In the genomic region with DNA sequence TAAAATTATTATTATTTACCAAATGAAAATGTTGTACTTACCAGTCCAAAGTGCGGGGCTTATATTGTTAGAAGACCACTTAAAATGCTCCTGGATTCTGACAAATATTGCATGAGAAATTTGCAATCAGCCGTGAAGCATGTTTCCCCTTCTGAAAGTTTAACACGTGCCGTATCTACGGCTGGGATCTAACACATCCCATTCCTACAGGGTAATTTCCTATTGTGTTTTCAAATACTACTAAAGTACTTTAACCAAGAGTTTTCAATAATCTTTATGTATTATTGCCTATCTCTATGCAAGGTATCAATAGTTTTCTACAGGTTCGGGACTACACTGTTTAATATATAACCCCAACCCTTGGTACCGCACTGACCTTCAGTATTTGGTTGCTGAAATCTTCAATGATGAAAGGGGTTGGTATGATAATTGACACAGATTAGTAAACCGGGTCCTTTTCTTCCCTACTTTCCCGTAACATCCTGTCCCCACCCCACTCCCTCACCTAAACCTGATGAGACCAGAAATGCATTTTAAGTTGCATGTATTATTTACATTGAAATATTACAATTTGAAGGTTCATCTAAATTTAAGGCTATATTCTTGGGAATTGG, we compare ENCODE assay signal across 8 cellular contexts. TPM values are rescaled to one million over a fixed set of nuclear protein-coding genes. Genes with fewer than 3 reads are reported as not detected.
A peak's percentile ranks its signal among the peaks of the same experiment; 100 is the strongest.
DNase-seq lines count a peak whose midpoint lies in the region; ATAC-seq, FAIRE-seq and TF ChIP-seq lines count a peak whose summit lies in the region.

No MANE protein-coding gene starts in this region.

- POLR2A ChIA-PET in activated CD4-positive, alpha-beta memory T cell treated with anti-CD3 and anti-CD28 coated beads, Interleukin-2, amount 10 ng/mL, durations not matched to agents 7 days and 5 days (lab: Charles Lee), result interaction anchor here (2.4 kb wide), 1 partner anchor 391 kb away, joined by 9 read pairs; the partner anchor contains the start of genes HMGN5 and SH3BGRL

- H3K9me3 ChIP-seq in iPS-18a (ENCODE audit: control insufficient read depth, low read depth, low read length), result peaks cover 9% of the 10 kb centered on the region
- H3K9me3 ChIP-seq in stomach, result no peaks in the 10 kb centered on the region

- TF ChIP-seq EP300 in stomach (IDR thresholded peaks at IDR 0.05), result no peak

- DNase-seq in activated CD8-positive, alpha-beta memory T cell treated with anti-CD3 and anti-CD28 coated beads, Interleukin-2, amount 10 ng/mL, durations not matched to agents 7 days and 5 days, result no peak
- no peak for DNase-seq in activated CD8-positive, alpha-beta memory T cell treated with anti-CD3 and anti-CD28 coated beads, Interleukin-2, amount 50 U/mL, for 4 hours
- no peak for DNase-seq in activated CD4-positive, alpha-beta memory T cell treated with anti-CD3 and anti-CD28 coated beads, Interleukin-2, amount 10 ng/mL, durations not matched to agents 7 days and 5 days
- DNase-seq in stomach (no peak), COLO668 (lab: John Stamatoyannopoulos, UW; ENCODE audit: unreplicated experiment) (no peak), GM12891 (ENCODE audit: insufficient read length, low spot score) (no peak), superior temporal gyrus (ENCODE audit: extremely low spot score) (no peak)

- no peaks in the 10 kb centered on the region for H3K27me3 Mint-ChIP-seq in activated CD8-positive, alpha-beta memory T cell treated with anti-CD3 and anti-CD28 coated beads, Interleukin-2, amount 10 ng/mL, durations not matched to agents 7 days and 5 days
- H3K27me3 Mint-ChIP-seq in activated CD4-positive, alpha-beta memory T cell treated with anti-CD3 and anti-CD28 coated beads, Interleukin-2, amount 10 ng/mL, durations not matched to agents 7 days and 5 days, result peaks cover 2% of the 10 kb centered on the region

- no peaks in the 10 kb centered on the region for H3K36me3 ChIP-seq in iPS-18a (ENCODE audit: control insufficient read depth, low read depth, low read length)
- H3K36me3 ChIP-seq in stomach, result no peaks in the 10 kb centered on the region

- H3K4me1 Mint-ChIP-seq in activated CD8-positive, alpha-beta memory T cell treated with anti-CD3 and anti-CD28 coated beads, Interleukin-2, amount 10 ng/mL, durations not matched to agents 7 days and 5 days, result peaks cover 18% of the 10 kb centered on the region
- peaks cover 31% of the 10 kb centered on the region for H3K4me1 Mint-ChIP-seq in activated CD4-positive, alpha-beta memory T cell treated with anti-CD3 and anti-CD28 coated beads, Interleukin-2, amount 10 ng/mL, durations not matched to agents 7 days and 5 days

- no peak for ATAC-seq in activated CD8-positive, alpha-beta memory T cell treated with anti-CD3 and anti-CD28 coated beads, Interleukin-2, amount 10 ng/mL, durations not matched to agents 7 days and 5 days

- H3K36me3 Mint-ChIP-seq in activated CD8-positive, alpha-beta memory T cell treated with anti-CD3 and anti-CD28 coated beads, Interleukin-2, amount 10 ng/mL, durations not matched to agents 7 days and 5 days, result peaks cover 3% of the 10 kb centered on the region
- peaks cover 7% of the 10 kb centered on the region for H3K36me3 Mint-ChIP-seq in activated CD4-positive, alpha-beta memory T cell treated with anti-CD3 and anti-CD28 coated beads, Interleukin-2, amount 10 ng/mL, durations not matched to agents 7 days and 5 days (ENCODE audit: low read depth)

- WGBS in stomach, 5 donors, result 4 to 51% (median 9%) methylated on average over 9 of the region's 9 CpGs

- peak overlapping the region; percentile 95 for H3K27ac Mint-ChIP-seq in activated CD8-positive, alpha-beta memory T cell treated with anti-CD3 and anti-CD28 coated beads, Interleukin-2, amount 10 ng/mL, durations not matched to agents 7 days and 5 days
- H3K27ac Mint-ChIP-seq in activated CD4-positive, alpha-beta memory T cell treated with anti-CD3 and anti-CD28 coated beads, Interleukin-2, amount 10 ng/mL, durations not matched to agents 7 days and 5 days, result peak overlapping the region; percentile 82

- H3K4me1 ChIP-seq in iPS-18a (ENCODE audit: control insufficient read depth, low read depth, low read length) (peaks cover 3% of the 10 kb centered on the region), stomach (peaks cover 0 to 11% (median 0%) of the 10 kb centered on the region in 4 donors)

- intact Hi-C loops in stomach (cut with DNase I; ENCODE audit: low total_unique reads), result no loop called here

- no peak for TF ChIP-seq CTCF in stomach (IDR thresholded peaks at IDR 0.05)

- peak overlapping the region; percentile 75 for H3K27ac ChIP-seq in iPS-18a (ENCODE audit: low read length)
- peak overlapping the region; percentile 68 to 91 (median 79) for H3K27ac ChIP-seq in stomach

- CTCF ChIA-PET in activated CD8-positive, alpha-beta memory T cell treated with anti-CD3 and anti-CD28 coated beads, Interleukin-2, amount 10 ng/mL, durations not matched to agents 7 days and 5 days (lab: Charles Lee), result interaction anchor here (1.2 to 1.6 kb wide), 2 partner anchors 22 to 567 kb away, joined by 3 to 5 read pairs; no protein-coding TSS in a partner anchor
- CTCF ChIA-PET in activated CD4-positive, alpha-beta memory T cell treated with anti-CD3 and anti-CD28 coated beads, Interleukin-2, amount 10 ng/mL, durations not matched to agents 7 days and 5 days (lab: Charles Lee), result interaction anchor here (0.6 kb wide), 1 partner anchor 141 kb away, joined by 3 read pairs; no protein-coding TSS in a partner anchor

- FAIRE-seq in GM12891 (lab: Jason Lieb, UNC), result no peak

- H3K9me3 Mint-ChIP-seq in activated CD8-positive, alpha-beta memory T cell treated with anti-CD3 and anti-CD28 coated beads, Interleukin-2, amount 10 ng/mL, durations not matched to agents 7 days and 5 days (ENCODE audit: low read depth), result no peaks in the 10 kb centered on the region
- no peaks in the 10 kb centered on the region for H3K9me3 Mint-ChIP-seq in activated CD4-positive, alpha-beta memory T cell treated with anti-CD3 and anti-CD28 coated beads, Interleukin-2, amount 10 ng/mL, durations not matched to agents 7 days and 5 days

- TF ChIP-seq POLR2A in stomach (IDR thresholded peaks at IDR 0.05), result no peak
- TF ChIP-seq POLR2A in GM12891 (IDR thresholded peaks at IDR 0.05; ENCODE audit: low read depth, low read length), result no peak

- peak overlapping the region; percentile 84 for H3K4me3 ChIP-seq in iPS-18a (ENCODE audit: low read length)
- H3K4me3 ChIP-seq in stomach, result peak overlapping the region; percentile 42 to 75 (median 69)

- H3K9ac ChIP-seq in iPS-18a (ENCODE audit: low read length), result peak overlapping the region; percentile 86

- H3K27me3 ChIP-seq in iPS-18a (ENCODE audit: control insufficient read depth, insufficient read depth, low read length) (no peaks in the 10 kb centered on the region), stomach (no peaks in the 10 kb centered on the region)

- peak overlapping the region; percentile 90 for H3K4me3 Mint-ChIP-seq in activated CD8-positive, alpha-beta memory T cell treated with anti-CD3 and anti-CD28 coated beads, Interleukin-2, amount 10 ng/mL, durations not matched to agents 7 days and 5 days
- H3K4me3 Mint-ChIP-seq in activated CD4-positive, alpha-beta memory T cell treated with anti-CD3 and anti-CD28 coated beads, Interleukin-2, amount 10 ng/mL, durations not matched to agents 7 days and 5 days, result peak overlapping the region; percentile 88

TF ChIP-seq in GM12891, 5 proteins besides CTCF, POLR2A, EP300 and RAD21:
- TF ChIP-seq POU2F2 (IDR thresholded peaks at IDR 0.05; ENCODE audit: low read depth, low read length) (no peak), SPI1 (IDR thresholded peaks at IDR 0.05; ENCODE audit: low read depth, low read length) (no peak), PAX5 (IDR thresholded peaks at IDR 0.05; ENCODE audit: insufficient read depth, low read length, severe bottlenecking) (no peak)

RNA-seq across cellular contexts. Expression of gene BRWD3, which starts 0.8 kb away (rescaled TPM):
- total RNA-seq in activated CD8-positive, alpha-beta memory T cell treated with anti-CD3 and anti-CD28 coated beads, Interleukin-2, amount 10 ng/mL, durations not matched to agents 7 days and 5 days, result 10 to 100 TPM; 17.0 to 22.2 TPM
- 10 to 100 TPM; 24.1 to 25.4 TPM for total RNA-seq in activated CD4-positive, alpha-beta memory T cell treated with anti-CD3 and anti-CD28 coated beads, Interleukin-2, amount 10 ng/mL, durations not matched to agents 7 days and 5 days
- 100 to 1,000 TPM in 1 of 5 donors, 10 to 100 TPM in 4; 23.7 to 123 (median 36.8) TPM for total RNA-seq in stomach
- 1 to 10 TPM; 2.1 to 2.6 (median 2.4) TPM for polyA plus RNA-seq in stomach
- 4.5 TPM for polyA plus RNA-seq in GM12891 (2012; ENCODE audit: low read depth, missing spikeins)
